In the genomic region with DNA sequence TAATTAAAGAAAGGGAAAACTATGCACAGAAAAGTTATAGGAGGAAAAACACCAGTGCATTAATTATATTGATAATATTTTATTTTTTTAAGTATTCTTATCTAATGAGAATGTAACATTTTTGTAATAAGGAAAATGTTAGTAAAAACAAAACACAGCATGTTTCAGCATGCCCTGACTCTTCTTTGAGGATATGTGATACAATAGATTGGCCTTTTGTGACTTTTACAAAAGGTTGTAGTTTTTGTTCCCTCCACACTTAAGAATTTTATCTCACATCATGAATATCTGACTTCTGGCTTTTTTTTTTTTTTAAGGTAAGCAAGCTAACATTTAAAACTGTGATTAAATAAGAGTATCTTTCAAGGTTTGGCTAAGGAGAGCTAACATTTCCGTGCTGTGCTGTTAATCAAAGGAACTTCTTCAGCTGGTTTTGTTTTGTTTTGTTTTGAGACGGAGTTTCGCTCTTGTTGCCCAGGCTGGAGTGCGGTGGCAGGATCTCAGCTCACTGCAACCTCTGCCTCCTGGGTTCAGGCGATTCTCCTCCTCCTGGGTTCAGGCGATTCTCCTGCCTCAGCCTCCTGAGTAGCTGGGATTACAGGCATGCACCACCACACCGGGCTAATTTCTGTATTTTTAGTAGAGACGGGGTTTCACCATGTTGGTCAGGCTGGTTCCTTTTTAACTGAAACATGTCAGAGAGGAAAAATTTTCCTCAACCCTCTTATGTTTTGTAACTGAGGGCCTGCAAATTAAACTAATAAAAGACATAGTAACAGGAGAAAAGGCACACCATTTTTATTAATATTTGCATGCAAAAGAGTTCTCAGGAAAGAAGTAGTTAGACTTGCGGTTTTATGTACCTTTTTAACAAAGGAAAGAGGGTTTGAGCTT, we compare ENCODE assay signal across 8 cellular contexts.
A peak's percentile ranks its signal among the peaks of the same experiment; 100 is the strongest.
DNase-seq lines count a peak whose midpoint lies in the region; ATAC-seq and TF ChIP-seq lines count a peak whose summit lies in the region.
"Had no signal": no experiment of that assay in that cellular context is flagged by ENCODE, and none has a peak within 500 bp of the region (broad histone marks: within the 10 kb centered on the region; RNA-seq: fewer than 3 reads in every experiment).

No MANE protein-coding gene starts in this region.

- peaks cover 11% of the 10 kb centered on the region for H3K9me3 ChIP-seq in OCI-LY3 (ENCODE audit: insufficient read depth, low read length)

- peak overlapping the region; percentile 51 for H2AFZ ChIP-seq in OCI-LY3 (ENCODE audit: low read depth, low read length)

- ATAC-seq in GM21390 (IDR thresholded peaks at IDR 0.05; ENCODE audit: unreplicated experiment), result peak; percentile 64

- no peaks in the 10 kb centered on the region for H3K79me2 ChIP-seq in OCI-LY3 (ENCODE audit: low read length)

- no peaks in the 10 kb centered on the region for H3K27me3 ChIP-seq in OCI-LY3 (ENCODE audit: low read depth, low read length)

- peaks cover 13% of the 10 kb centered on the region for H3K36me3 ChIP-seq in OCI-LY3 (replicated peaks; ENCODE audit: low read depth, low read length)

- peak overlapping the region; percentile 39 for H3K4me2 ChIP-seq in OCI-LY3 (ENCODE audit: low read length)

- H3K9ac ChIP-seq in OCI-LY3 (ENCODE audit: low read length), result peak overlapping the region; percentile 19; the same call in 1 of the 2 replicates

- H3K4me1 ChIP-seq in OCI-LY3 (ENCODE audit: low read length), result peaks cover 19% of the 10 kb centered on the region

- no peaks in the 10 kb centered on the region for H4K20me1 ChIP-seq in OCI-LY3 (ENCODE audit: insufficient read depth, low read length)

- H3K4me3 ChIP-seq in OCI-LY3 (ENCODE audit: low read length), result peak overlapping the region; percentile 12
- no peak overlapping the region for H3K4me3 ChIP-seq in foreskin fibroblast (ENCODE audit: low read depth in 1 of 2, low read length in 2 of 2)

- TF ChIP-seq CTCF in OCI-LY3 (IDR thresholded peaks at IDR 0.05; ENCODE audit: low read depth, low read length) (no peak), foreskin fibroblast (IDR thresholded peaks at IDR 0.05; ENCODE audit: low read depth, low read length) (no peak)

- peak overlapping the region; percentile 5; the same call in 1 of the 2 replicates for H3K27ac ChIP-seq in OCI-LY3 (ENCODE audit: low read length)

- peak; percentile 12 for DNase-seq in activated naive CD4-positive, alpha-beta T cell treated with anti-CD3 and anti-CD28 coated beads, Interleukin-2, amount 50 U/mL, for 16 hours
- peak; percentile 16 for DNase-seq in stimulated activated CD4-positive, alpha-beta T cell treated with anti-CD3 and anti-CD28 coated beads, Interleukin-4, amount 100 ng/mL, for 24 hours
- DNase-seq in OCI-M2 (lab: John Stamatoyannopoulos, UW; ENCODE audit: unreplicated experiment) (no peak), foreskin fibroblast (no peak), SW 1271 (lab: John Stamatoyannopoulos, UW) (no peak)
- DNase-seq: NCI-H2171 had no signal

Comparison
In these comparisons a context has a peak if more than half of its experiments do, and no peak if none do; other contexts are left out.
1. DNase-seq: peak in activated naive CD4-positive, alpha-beta T cell treated with anti-CD3 and anti-CD28 coated beads, Interleukin-2, amount 50 U/mL, for 16 hours (single experiment) and stimulated activated CD4-positive, alpha-beta T cell treated with anti-CD3 and anti-CD28 coated beads, Interleukin-4, amount 100 ng/mL, for 24 hours (single experiment); none in OCI-M2 (single experiment), foreskin fibroblast (0 of 2) and SW 1271 (0 of 2).